In the genomic region with DNA sequence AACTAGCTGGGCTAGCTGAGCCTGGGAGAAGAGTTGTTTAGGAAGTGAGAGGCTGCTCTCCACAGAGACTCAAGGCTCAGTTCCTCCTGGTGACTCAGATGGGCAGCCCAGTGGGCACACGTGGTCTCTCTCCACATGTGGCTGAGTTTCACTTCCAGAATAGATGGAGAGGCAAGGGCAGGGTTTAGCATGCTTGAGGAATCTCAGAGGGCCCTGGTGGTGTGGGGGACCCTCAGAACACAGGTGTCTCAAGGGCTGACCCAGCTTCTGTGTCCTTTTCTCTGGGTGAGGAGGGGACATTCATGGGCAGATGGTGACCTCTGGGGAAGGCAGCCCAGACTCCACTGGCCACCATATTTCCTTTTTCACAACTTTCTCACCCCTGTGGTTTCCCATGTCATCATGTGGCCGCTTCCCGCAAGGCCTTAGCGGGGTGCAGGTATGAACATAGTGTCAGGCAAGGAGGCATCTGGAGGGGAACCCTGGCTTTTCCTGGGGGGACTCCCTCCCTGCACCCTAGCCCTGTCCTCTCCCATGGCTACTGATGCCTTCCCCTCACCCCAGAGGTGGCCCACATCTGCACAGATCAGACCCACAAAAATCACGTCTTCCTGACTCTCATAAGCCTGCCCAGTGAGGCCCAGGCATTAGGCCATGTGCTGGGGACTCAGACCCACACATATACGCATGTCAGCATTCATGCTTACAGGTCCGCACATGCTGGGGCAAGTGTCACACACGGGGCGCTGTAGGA, we compare ENCODE assay signal across 1 cellular context.
TF ChIP-seq lines count a peak whose summit lies in the region.

No MANE protein-coding gene starts in this region.

TF ChIP-seq in A549, 52 proteins besides CTCF, POLR2A, EP300 and RAD21:
- no peak for TF ChIP-seq POLR2AphosphoS2 (conservative IDR thresholded peaks at IDR 0.05; ENCODE audit: low read length)
- TF ChIP-seq, protein P1, sequence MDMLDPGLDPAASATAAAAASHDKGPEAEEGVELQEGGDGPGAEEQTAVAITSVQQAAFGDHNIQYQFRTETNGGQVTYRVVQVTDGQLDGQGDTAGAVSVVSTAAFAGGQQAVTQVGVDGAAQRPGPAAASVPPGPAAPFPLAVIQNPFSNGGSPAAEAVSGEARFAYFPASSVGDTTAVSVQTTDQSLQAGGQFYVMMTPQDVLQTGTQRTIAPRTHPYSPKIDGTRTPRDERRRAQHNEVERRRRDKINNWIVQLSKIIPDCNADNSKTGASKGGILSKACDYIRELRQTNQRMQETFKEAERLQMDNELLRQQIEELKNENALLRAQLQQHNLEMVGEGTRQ (IDR thresholded peaks at IDR 0.05), result 0 out of 2 replicates have a peak, but pooled peaks have one; percentile 23
TF ChIP-seq in A549: peak in this region for 1.
